Comparison of ENCODE assay signal across 12 cellular contexts in the genomic region with DNA sequence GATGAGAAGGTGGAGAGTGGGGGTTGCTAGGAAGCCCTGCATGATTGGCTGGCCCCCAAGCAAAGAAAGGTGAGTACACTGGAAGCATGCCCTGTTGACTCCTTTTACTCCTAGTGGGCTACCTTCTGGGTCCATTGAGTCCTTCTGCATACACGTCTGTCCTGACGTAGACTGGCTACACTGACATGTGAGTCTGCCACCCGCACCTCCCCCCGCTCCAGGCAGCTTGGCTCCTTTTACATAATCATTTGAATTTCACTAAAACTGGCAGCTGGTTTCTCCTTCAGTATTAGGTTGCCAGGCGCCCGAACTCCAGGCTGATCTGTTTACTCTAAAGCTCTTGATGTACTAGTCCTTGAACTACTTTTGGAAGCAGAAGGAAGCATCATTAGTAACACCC. TPM values are rescaled to one million over a fixed set of nuclear protein-coding genes. Genes with fewer than 3 reads are reported as not detected.
A peak's percentile ranks its signal among the peaks of the same experiment; 100 is the strongest.
DNase-seq lines count a peak whose midpoint lies in the region; ATAC-seq and TF ChIP-seq lines count a peak whose summit lies in the region.
"Had no signal": no experiment of that assay in that cellular context is flagged by ENCODE, and none has a peak within 500 bp of the region (broad histone marks: within the 10 kb centered on the region; RNA-seq: fewer than 3 reads in every experiment).

No MANE protein-coding gene starts in this region.

- H3K27me3 Mint-ChIP-seq in MCF 10A (ENCODE audit: insufficient read depth, unreplicated experiment) = no peaks in the 10 kb centered on the region

- H3K36me3 Mint-ChIP-seq in MCF 10A (ENCODE audit: insufficient read depth, unreplicated experiment) = peaks cover 100% of the 10 kb centered on the region

- CTCF ChIA-PET in MCF 10A (lab: Yijun Ruan, JAX) = interaction anchor here (1.1 kb wide), 1 partner anchor 21 kb away, joined by 4 read pairs; no protein-coding TSS in a partner anchor

- no peak for TF ChIP-seq CTCF in MCF 10A (IDR thresholded peaks at IDR 0.05; ENCODE audit: unreplicated experiment)

- POLR2A ChIA-PET in MCF 10A (lab: Yijun Ruan, JAX) = interaction anchor here (0.7 to 1.7 kb wide), 6 partner anchors 10 to 68 kb away, joined by 3 to 5 read pairs (median 3); a partner anchor contains a TSS

- H3K9me3 Mint-ChIP-seq in MCF 10A (ENCODE audit: unreplicated experiment) = no peaks in the 10 kb centered on the region

- H3K27ac Mint-ChIP-seq in MCF 10A (ENCODE audit: low read depth, unreplicated experiment) = no peak overlapping the region

- intact Hi-C loops in MCF 10A (cut with micrococcal nuclease) = no loop called here

- no peaks in the 10 kb centered on the region for H3K4me1 Mint-ChIP-seq in MCF 10A (ENCODE audit: insufficient read depth, unreplicated experiment)

- BruUV-seq in MCF 10A (replicated peaks; lab: Mats Ljungman, UMichigan) = no TSS peak

- DNase-seq in NCI-H2107 treated with DMSO at 0.1 percent for 48 hours (lab: John Stamatoyannopoulos, UW; ENCODE audit: unreplicated experiment) (peak; percentile 28), NCI-H2107 (lab: John Stamatoyannopoulos, UW) (no peak), cerebellar cortex (ENCODE audit: low spot score) (peak; percentile 29), occipital lobe (lab: John Stamatoyannopoulos, UW) (peak; percentile 53), MCF 10A (ENCODE audit: unreplicated experiment) (no peak)
- DNase-seq: IMR-90; mammary epithelial cell; NCI-H1694 treated with DMSO at 0.1 percent for 48 hours; stimulated activated CD4-positive, alpha-beta T cell treated with anti-CD3 and anti-CD28 coated beads, Interleukin-4, amount 100 ng/mL, for 24 hours had no signal

- no peak overlapping the region for H3K4me3 Mint-ChIP-seq in MCF 10A (ENCODE audit: unreplicated experiment)

- ATAC-seq in GM21723 (IDR thresholded peaks at IDR 0.05; ENCODE audit: unreplicated experiment) = no peak
- ATAC-seq: Panc1 had no signal

RNA-seq across cellular contexts. Expression of a gene that starts 8.7 kb away (rescaled TPM):
- total RNA-seq in occipital lobe (69.3 TPM), MCF 10A (2022) (133 and 152 TPM in 2 replicates)

RNA-seq across cellular contexts. Expression of a gene that starts 19.0 kb away (rescaled TPM):
- 43.0 TPM for total RNA-seq in occipital lobe
- 104 and 106 TPM in 2 replicates for total RNA-seq in MCF 10A (2022)

RNA-seq across cellular contexts. Expression of a gene that starts 20.0 kb away (rescaled TPM):
- total RNA-seq in occipital lobe (2.5 TPM), MCF 10A (2022) (5.0 and 5.2 TPM in 2 replicates)

RNA-seq across cellular contexts. Expression of a gene that starts 29.7 kb away (rescaled TPM):
- total RNA-seq in occipital lobe (9.2 TPM), MCF 10A (2022) (1.8 and 2.3 TPM in 2 replicates)
- total RNA-seq: A172 had no signal

RNA-seq across cellular contexts. Expression of a gene that starts 33.5 kb away (rescaled TPM):
- total RNA-seq in occipital lobe (76.7 TPM), MCF 10A (2022) (123 and 154 TPM in 2 replicates)

Comparison
In these comparisons a context has a peak if more than half of its experiments do, and no peak if none do; other contexts are left out.
1. DNase-seq: peak in NCI-H2107 treated with DMSO at 0.1 percent for 48 hours (single experiment), cerebellar cortex (single experiment) and occipital lobe (single experiment); none in NCI-H2107 (single experiment) and MCF 10A (single experiment).